In genomic region chr4:985123-985830, GRCh38 we compare ENCODE assay signal across 1 cellular context.
A peak's percentile ranks its signal among the peaks of the same experiment; 100 is the strongest.
TF ChIP-seq lines count a peak whose summit lies in the region.

No MANE protein-coding gene starts in this region.

TF ChIP-seq in K562, 482 proteins besides CTCF, POLR2A, EP300 and RAD21 (continued from another document and continues in another):
- TF ChIP-seq, protein P1, sequence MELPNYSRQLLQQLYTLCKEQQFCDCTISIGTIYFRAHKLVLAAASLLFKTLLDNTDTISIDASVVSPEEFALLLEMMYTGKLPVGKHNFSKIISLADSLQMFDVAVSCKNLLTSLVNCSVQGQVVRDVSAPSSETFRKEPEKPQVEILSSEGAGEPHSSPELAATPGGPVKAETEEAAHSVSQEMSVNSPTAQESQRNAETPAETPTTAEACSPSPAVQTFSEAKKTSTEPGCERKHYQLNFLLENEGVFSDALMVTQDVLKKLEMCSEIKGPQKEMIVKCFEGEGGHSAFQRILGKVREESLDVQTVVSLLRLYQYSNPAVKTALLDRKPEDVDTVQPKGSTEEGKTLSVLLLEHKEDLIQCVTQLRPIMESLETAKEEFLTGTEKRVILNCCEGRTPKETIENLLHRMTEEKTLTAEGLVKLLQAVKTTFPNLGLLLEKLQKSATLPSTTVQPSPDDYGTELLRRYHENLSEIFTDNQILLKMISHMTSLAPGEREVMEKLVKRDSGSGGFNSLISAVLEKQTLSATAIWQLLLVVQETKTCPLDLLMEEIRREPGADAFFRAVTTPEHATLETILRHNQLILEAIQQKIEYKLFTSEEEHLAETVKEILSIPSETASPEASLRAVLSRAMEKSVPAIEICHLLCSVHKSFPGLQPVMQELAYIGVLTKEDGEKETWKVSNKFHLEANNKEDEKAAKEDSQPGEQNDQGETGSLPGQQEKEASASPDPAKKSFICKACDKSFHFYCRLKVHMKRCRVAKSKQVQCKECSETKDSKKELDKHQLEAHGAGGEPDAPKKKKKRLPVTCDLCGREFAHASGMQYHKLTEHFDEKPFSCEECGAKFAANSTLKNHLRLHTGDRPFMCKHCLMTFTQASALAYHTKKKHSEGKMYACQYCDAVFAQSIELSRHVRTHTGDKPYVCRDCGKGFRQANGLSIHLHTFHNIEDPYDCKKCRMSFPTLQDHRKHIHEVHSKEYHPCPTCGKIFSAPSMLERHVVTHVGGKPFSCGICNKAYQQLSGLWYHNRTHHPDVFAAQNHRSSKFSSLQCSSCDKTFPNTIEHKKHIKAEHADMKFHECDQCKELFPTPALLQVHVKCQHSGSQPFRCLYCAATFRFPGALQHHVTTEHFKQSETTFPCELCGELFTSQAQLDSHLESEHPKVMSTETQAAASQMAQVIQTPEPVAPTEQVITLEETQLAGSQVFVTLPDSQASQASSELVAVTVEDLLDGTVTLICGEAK (IDR thresholded peaks at IDR 0.05) = no peak
- TF ChIP-seq, protein P1 (CRISPR knock-in tag; IDR thresholded peaks at IDR 0.05) = no peak
- peak in 1 of 2 experiments; percentile 89; a peak in 2 of 3 replicates for TF ChIP-seq CBX3 (IDR thresholded peaks at IDR 0.05; ENCODE audit: borderline replicate concordance in 1 of 2, low read length in 2 of 2)
- TF ChIP-seq RFX7 (CRISPR knock-in tag; IDR thresholded peaks at IDR 0.05) = no peak
- TF ChIP-seq POLR2B (IDR thresholded peaks at IDR 0.05; ENCODE audit: low read depth, partially characterized antibody) = peak; percentile 49
- peak; percentile 71 for TF ChIP-seq CXXC5 (CRISPR knock-in tag; IDR thresholded peaks at IDR 0.05)
- TF ChIP-seq TAF9B (IDR thresholded peaks at IDR 0.05; ENCODE audit: partially characterized antibody) = peak; percentile 42
- TF ChIP-seq CTBP1 (IDR thresholded peaks at IDR 0.05; ENCODE audit: borderline replicate concordance) = peak; percentile 38; the same call in 1 of the 2 replicates
- peak; percentile 29 to 42; a peak in 1 of 4 replicates for TF ChIP-seq MNT (conservative IDR thresholded peaks at IDR 0.05)
- TF ChIP-seq ATF1 (CRISPR knock-in tag; IDR thresholded peaks at IDR 0.05) = no peak; the same call in 1 of the 2 replicates
- TF ChIP-seq ATF1 (tag; IDR thresholded peaks at IDR 0.05) = peak; percentile 45; the same call in 1 of the 2 replicates
- TF ChIP-seq, protein P2, sequence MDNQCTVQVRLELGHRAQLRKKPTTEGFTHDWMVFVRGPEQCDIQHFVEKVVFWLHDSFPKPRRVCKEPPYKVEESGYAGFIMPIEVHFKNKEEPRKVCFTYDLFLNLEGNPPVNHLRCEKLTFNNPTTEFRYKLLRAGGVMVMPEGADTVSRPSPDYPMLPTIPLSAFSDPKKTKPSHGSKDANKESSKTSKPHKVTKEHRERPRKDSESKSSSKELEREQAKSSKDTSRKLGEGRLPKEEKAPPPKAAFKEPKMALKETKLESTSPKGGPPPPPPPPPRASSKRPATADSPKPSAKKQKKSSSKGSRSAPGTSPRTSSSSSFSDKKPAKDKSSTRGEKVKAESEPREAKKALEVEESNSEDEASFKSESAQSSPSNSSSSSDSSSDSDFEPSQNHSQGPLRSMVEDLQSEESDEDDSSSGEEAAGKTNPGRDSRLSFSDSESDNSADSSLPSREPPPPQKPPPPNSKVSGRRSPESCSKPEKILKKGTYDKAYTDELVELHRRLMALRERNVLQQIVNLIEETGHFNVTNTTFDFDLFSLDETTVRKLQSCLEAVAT (IDR thresholded peaks at IDR 0.05) = 0 out of 4 replicates have a peak, but pooled peaks of 1 of the 2 experiments have one; percentile 43
- peak; percentile 40; the same call in 1 of the 2 replicates for TF ChIP-seq KAT7 (CRISPR knock-in tag; IDR thresholded peaks at IDR 0.05; ENCODE audit: borderline replicate concordance)
- peak; percentile 33 for TF ChIP-seq CREB1 (IDR thresholded peaks at IDR 0.05)
- TF ChIP-seq CREB1 (CRISPR knock-in tag; IDR thresholded peaks at IDR 0.05) = no peak; the same call in 1 of the 2 replicates
- peak; percentile 28; the same call in 1 of the 2 replicates for TF ChIP-seq RNF2 (IDR thresholded peaks at IDR 0.05)
- TF ChIP-seq ZNF592 (IDR thresholded peaks at IDR 0.05) = peak; percentile 54; the same call in 1 of the 2 replicates
- TF ChIP-seq ATF7 (IDR thresholded peaks at IDR 0.05) = peak; percentile 55
- TF ChIP-seq, protein P3, sequence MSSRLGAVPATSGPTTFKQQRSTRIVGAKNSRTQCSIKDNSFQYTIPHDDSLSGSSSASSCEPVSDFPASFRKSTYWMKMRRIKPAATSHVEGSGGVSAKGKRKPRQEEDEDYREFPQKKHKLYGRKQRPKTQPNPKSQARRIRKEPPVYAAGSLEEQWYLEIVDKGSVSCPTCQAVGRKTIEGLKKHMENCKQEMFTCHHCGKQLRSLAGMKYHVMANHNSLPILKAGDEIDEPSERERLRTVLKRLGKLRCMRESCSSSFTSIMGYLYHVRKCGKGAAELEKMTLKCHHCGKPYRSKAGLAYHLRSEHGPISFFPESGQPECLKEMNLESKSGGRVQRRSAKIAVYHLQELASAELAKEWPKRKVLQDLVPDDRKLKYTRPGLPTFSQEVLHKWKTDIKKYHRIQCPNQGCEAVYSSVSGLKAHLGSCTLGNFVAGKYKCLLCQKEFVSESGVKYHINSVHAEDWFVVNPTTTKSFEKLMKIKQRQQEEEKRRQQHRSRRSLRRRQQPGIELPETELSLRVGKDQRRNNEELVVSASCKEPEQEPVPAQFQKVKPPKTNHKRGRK (tag; IDR thresholded peaks at IDR 0.05) = peak; percentile 53; the same call in 1 of the 2 replicates
- peak; percentile 66 for TF ChIP-seq KDM5B (IDR thresholded peaks at IDR 0.05; ENCODE audit: insufficient replicate concordance, low read depth, low read length)
- peak; percentile 38 to 40; a peak in 1 of 4 replicates for TF ChIP-seq NRF1 (conservative IDR thresholded peaks at IDR 0.05 in 1 of 2, IDR thresholded peaks at IDR 0.05 in 1 of 2)
- 0 out of 2 replicates have a peak, but pooled peaks have one; percentile 11 for TF ChIP-seq LEF1 (IDR thresholded peaks at IDR 0.05)
- TF ChIP-seq, protein P4, sequence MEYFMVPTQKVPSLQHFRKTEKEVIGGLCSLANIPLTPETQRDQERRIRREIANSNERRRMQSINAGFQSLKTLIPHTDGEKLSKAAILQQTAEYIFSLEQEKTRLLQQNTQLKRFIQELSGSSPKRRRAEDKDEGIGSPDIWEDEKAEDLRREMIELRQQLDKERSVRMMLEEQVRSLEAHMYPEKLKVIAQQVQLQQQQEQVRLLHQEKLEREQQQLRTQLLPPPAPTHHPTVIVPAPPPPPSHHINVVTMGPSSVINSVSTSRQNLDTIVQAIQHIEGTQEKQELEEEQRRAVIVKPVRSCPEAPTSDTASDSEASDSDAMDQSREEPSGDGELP (CRISPR knock-in tag; IDR thresholded peaks at IDR 0.05; ENCODE audit: borderline replicate concordance) = peak; percentile 60; the same call in 1 of the 2 replicates
- TF ChIP-seq, protein P5, sequence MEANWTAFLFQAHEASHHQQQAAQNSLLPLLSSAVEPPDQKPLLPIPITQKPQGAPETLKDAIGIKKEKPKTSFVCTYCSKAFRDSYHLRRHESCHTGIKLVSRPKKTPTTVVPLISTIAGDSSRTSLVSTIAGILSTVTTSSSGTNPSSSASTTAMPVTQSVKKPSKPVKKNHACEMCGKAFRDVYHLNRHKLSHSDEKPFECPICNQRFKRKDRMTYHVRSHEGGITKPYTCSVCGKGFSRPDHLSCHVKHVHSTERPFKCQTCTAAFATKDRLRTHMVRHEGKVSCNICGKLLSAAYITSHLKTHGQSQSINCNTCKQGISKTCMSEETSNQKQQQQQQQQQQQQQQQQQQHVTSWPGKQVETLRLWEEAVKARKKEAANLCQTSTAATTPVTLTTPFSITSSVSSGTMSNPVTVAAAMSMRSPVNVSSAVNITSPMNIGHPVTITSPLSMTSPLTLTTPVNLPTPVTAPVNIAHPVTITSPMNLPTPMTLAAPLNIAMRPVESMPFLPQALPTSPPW (CRISPR knock-in tag; IDR thresholded peaks at IDR 0.05) = peak; percentile 55
- peak; percentile 94 for TF ChIP-seq ZNF316 (IDR thresholded peaks at IDR 0.05)
